3 cellular contexts compared by ENCODE assay signal in the genomic region with DNA sequence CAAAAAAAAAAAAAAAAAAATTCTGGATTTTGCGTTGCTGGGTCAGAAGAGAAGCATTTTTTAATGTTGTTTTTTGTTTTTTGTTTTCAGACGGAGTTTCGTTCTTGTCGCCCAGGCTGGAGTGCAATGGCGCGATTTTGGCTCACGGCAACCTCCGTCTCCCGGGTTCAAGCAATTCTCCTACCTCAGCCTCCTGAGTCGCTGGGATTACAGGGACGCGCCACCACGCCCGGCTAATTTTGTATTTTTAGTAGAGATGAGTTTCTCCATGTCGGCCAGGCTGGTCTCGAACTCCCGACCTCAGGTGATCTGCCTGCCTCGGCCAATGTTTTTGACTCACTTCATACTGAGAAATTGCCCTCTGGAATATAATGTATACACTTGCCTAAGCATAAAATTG.
"Had no signal": no experiment of that assay in that cellular context is flagged by ENCODE, and none has a peak within 500 bp of the region (broad histone marks: within the 10 kb centered on the region; RNA-seq: fewer than 3 reads in every experiment).

No MANE protein-coding gene starts in this region.

- ATAC-seq: GM12878 had no signal

- H3K4me3 ChIP-seq: GM12878 had no signal

- DNase-seq: GDM1, GF-D8 had no signal
